Comparison of ENCODE assay signal across 10 cellular contexts in the genomic region with DNA sequence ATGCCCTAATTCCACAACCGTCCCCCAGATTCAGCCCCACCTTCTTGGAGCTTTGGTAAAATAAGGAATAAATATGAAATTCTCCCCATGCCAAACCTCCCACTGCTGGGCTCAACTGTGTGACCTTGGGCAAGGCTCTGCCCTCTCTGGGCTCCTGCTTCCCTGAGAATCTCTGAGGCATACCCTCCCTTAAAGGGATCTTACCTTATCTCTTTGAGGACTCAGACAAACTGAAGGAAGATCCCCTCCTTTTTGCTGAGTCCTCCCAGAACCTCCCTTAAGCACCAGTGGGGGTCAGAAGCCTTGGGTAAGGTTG. TPM values are rescaled to one million over a fixed set of nuclear protein-coding genes. Genes with fewer than 3 reads are reported as not detected.
A peak's percentile ranks its signal among the peaks of the same experiment; 100 is the strongest.
DNase-seq lines count a peak whose midpoint lies in the region; ATAC-seq and TF ChIP-seq lines count a peak whose summit lies in the region.
"Had no signal": no experiment of that assay in that cellular context is flagged by ENCODE, and none has a peak within 500 bp of the region (broad histone marks: within the 10 kb centered on the region; RNA-seq: fewer than 3 reads in every experiment).

No MANE protein-coding gene starts in this region.

- peak overlapping the region; percentile 46 for H3K4me3 Mint-ChIP-seq in activated T-cell treated with anti-CD3 and anti-CD28 coated beads, Interleukin-2, amount 50 U/mL, for 24 hours
- peak overlapping the region; percentile 23 for H3K4me3 Mint-ChIP-seq in activated T-helper 2 cell treated with anti-CD3 and anti-CD28 coated beads, Interferon-gamma antibody, Interleukin-2, Interleukin-4, amounts not matched to agents 10 μg/mL and 5 μg/mL and 100 μg/mL, durations not matched to agents 14 hours and 24 hours and 36 hours (ENCODE audit: low read depth)

- H3K36me3 Mint-ChIP-seq in activated T-cell treated with anti-CD3 and anti-CD28 coated beads, Interleukin-2, amount 50 U/mL, for 24 hours (ENCODE audit: low read depth), result no peaks in the 10 kb centered on the region
- no peaks in the 10 kb centered on the region for H3K36me3 Mint-ChIP-seq in activated T-helper 2 cell treated with anti-CD3 and anti-CD28 coated beads, Interferon-gamma antibody, Interleukin-2, Interleukin-4, amounts not matched to agents 10 μg/mL and 5 μg/mL and 100 μg/mL, durations not matched to agents 14 hours and 24 hours and 36 hours (ENCODE audit: low read depth)

- H3K27ac Mint-ChIP-seq in activated T-cell treated with anti-CD3 and anti-CD28 coated beads, Interleukin-2, amount 50 U/mL, for 24 hours, result peak overlapping the region; percentile 79
- peak overlapping the region; percentile 15 for H3K27ac Mint-ChIP-seq in activated T-helper 2 cell treated with anti-CD3 and anti-CD28 coated beads, Interferon-gamma antibody, Interleukin-2, Interleukin-4, amounts not matched to agents 10 μg/mL and 5 μg/mL and 100 μg/mL, durations not matched to agents 14 hours and 24 hours and 36 hours

- intact Hi-C loops in activated T-helper 2 cell treated with anti-CD3 and anti-CD28 coated beads, Interferon-gamma antibody, Interleukin-2, Interleukin-4, amounts not matched to agents 10 μg/mL and 5 μg/mL and 100 μg/mL, durations not matched to agents 14 hours and 24 hours and 36 hours (cut with micrococcal nuclease), result no loop called here
- intact Hi-C loops in left lung (cut with DNase I), result loop anchor here in 1 of 2 donors (10.0 kb wide), 1 partner anchor 71 kb away; no protein-coding TSS in a partner anchor

- H3K36me3 ChIP-seq in left lung (no peaks in the 10 kb centered on the region), subcutaneous abdominal adipose tissue (ENCODE audit: control insufficient read depth in 5 of 5, insufficient read depth in 5 of 5, low read length in 5 of 5) (no peaks in the 10 kb centered on the region)

- H3K4me1 ChIP-seq in left lung (peaks cover 14 to 52% of the 10 kb centered on the region in 2 donors), subcutaneous abdominal adipose tissue (ENCODE audit: control insufficient read depth in 5 of 5, insufficient read depth in 5 of 5, low read length in 5 of 5) (peaks cover 15 to 72% (median 68%) of the 10 kb centered on the region in 5 donors)

- no peaks in the 10 kb centered on the region for H3K9me3 Mint-ChIP-seq in activated T-cell treated with anti-CD3 and anti-CD28 coated beads, Interleukin-2, amount 50 U/mL, for 24 hours
- no peaks in the 10 kb centered on the region for H3K9me3 Mint-ChIP-seq in activated T-helper 2 cell treated with anti-CD3 and anti-CD28 coated beads, Interferon-gamma antibody, Interleukin-2, Interleukin-4, amounts not matched to agents 10 μg/mL and 5 μg/mL and 100 μg/mL, durations not matched to agents 14 hours and 24 hours and 36 hours

- no peak for ATAC-seq in left lung
- ATAC-seq in HG03159 (IDR thresholded peaks at IDR 0.05; ENCODE audit: unreplicated experiment), result no peak

- peak overlapping the region; percentile 44 to 62 for H3K4me3 ChIP-seq in left lung
- H3K4me3 ChIP-seq in subcutaneous abdominal adipose tissue (ENCODE audit: low read depth in 1 of 5, low read length in 5 of 5), result peak overlapping the region; percentile 61 to 81 (median 70)

- no peaks in the 10 kb centered on the region for H3K9me3 ChIP-seq in left lung
- H3K9me3 ChIP-seq in subcutaneous abdominal adipose tissue (ENCODE audit: control insufficient read depth in 5 of 5, low read length in 5 of 5), result no peaks in the 10 kb centered on the region

- no peak for DNase-seq in activated T-cell treated with anti-CD3 and anti-CD28 coated beads, Interleukin-2, amount 50 U/mL, for 24 hours
- no peak for DNase-seq in activated T-cell treated with anti-CD3 and anti-CD28 coated beads, Interleukin-2, amount 50 U/mL, for 1 hour
- DNase-seq in activated T-helper 2 cell treated with anti-CD3 and anti-CD28 coated beads, Interferon-gamma antibody, Interleukin-2, Interleukin-4, amounts not matched to agents 10 μg/mL and 5 μg/mL and 100 μg/mL, durations not matched to agents 14 hours and 24 hours and 36 hours (ENCODE audit: low spot score), result no peak
- no peak for DNase-seq in left lung
- DNase-seq in activated effector memory CD4-positive, alpha-beta T cell treated with Interleukin-2 at 50 U/mL for 16 hours, result no peak
- no peak for DNase-seq in NCI-H774 (lab: John Stamatoyannopoulos, UW)
- DNase-seq: AML-193, NCI-H2107 had no signal

- H3K27ac ChIP-seq in left lung (peak overlapping the region in 1 of 2 donors; percentile 86), subcutaneous abdominal adipose tissue (ENCODE audit: low read depth, low read length) (peak overlapping the region; percentile 80)

- H3K27me3 Mint-ChIP-seq in activated T-cell treated with anti-CD3 and anti-CD28 coated beads, Interleukin-2, amount 50 U/mL, for 24 hours, result no peaks in the 10 kb centered on the region
- H3K27me3 Mint-ChIP-seq in activated T-helper 2 cell treated with anti-CD3 and anti-CD28 coated beads, Interferon-gamma antibody, Interleukin-2, Interleukin-4, amounts not matched to agents 10 μg/mL and 5 μg/mL and 100 μg/mL, durations not matched to agents 14 hours and 24 hours and 36 hours (ENCODE audit: low read depth), result no peaks in the 10 kb centered on the region

- H3K4me1 Mint-ChIP-seq in activated T-cell treated with anti-CD3 and anti-CD28 coated beads, Interleukin-2, amount 50 U/mL, for 24 hours (ENCODE audit: low read depth), result peaks cover 62% of the 10 kb centered on the region
- H3K4me1 Mint-ChIP-seq in activated T-helper 2 cell treated with anti-CD3 and anti-CD28 coated beads, Interferon-gamma antibody, Interleukin-2, Interleukin-4, amounts not matched to agents 10 μg/mL and 5 μg/mL and 100 μg/mL, durations not matched to agents 14 hours and 24 hours and 36 hours (ENCODE audit: low read depth), result peaks cover 22% of the 10 kb centered on the region

- peak overlapping the region; percentile 56 to 81 (median 72) for H3K9ac ChIP-seq in subcutaneous abdominal adipose tissue (ENCODE audit: low read length in 5 of 5)

- H3K27me3 ChIP-seq in left lung (peaks cover 0 to 21% of the 10 kb centered on the region in 2 donors), subcutaneous abdominal adipose tissue (ENCODE audit: control insufficient read depth in 5 of 5, insufficient read depth in 4 of 5, low read length in 5 of 5) (no peaks in the 10 kb centered on the region)

- no peak for TF ChIP-seq CTCF in left lung (IDR thresholded peaks at IDR 0.05)

RNA-seq across cellular contexts. Expression of a gene that starts 2.7 kb away (rescaled TPM):
- not detected in 2 replicates for total RNA-seq in activated T-helper 2 cell treated with anti-CD3 and anti-CD28 coated beads, Interferon-gamma antibody, Interleukin-2, Interleukin-4, amounts not matched to agents 10 μg/mL and 5 μg/mL and 100 μg/mL, durations not matched to agents 14 hours and 24 hours and 36 hours
- total RNA-seq in left lung, result 10 to 100 TPM; 69.8 to 74.3 TPM

RNA-seq across cellular contexts. Expression of a gene that starts 22.1 kb away (rescaled TPM):
- total RNA-seq in activated T-helper 2 cell treated with anti-CD3 and anti-CD28 coated beads, Interferon-gamma antibody, Interleukin-2, Interleukin-4, amounts not matched to agents 10 μg/mL and 5 μg/mL and 100 μg/mL, durations not matched to agents 14 hours and 24 hours and 36 hours, result 1.5 and 1.6 TPM in 2 replicates
- 10 to 100 TPM in 1 of 2 donors, 1 to 10 TPM in 1; 7.1 to 10.2 TPM for total RNA-seq in left lung

RNA-seq across cellular contexts. Expression of a gene that starts 22.4 kb away (rescaled TPM):
- not detected in 2 replicates for total RNA-seq in activated T-helper 2 cell treated with anti-CD3 and anti-CD28 coated beads, Interferon-gamma antibody, Interleukin-2, Interleukin-4, amounts not matched to agents 10 μg/mL and 5 μg/mL and 100 μg/mL, durations not matched to agents 14 hours and 24 hours and 36 hours
- under 1 TPM in 1 of 2 donors, not detected in 1; 0.21 TPM for total RNA-seq in left lung

RNA-seq across cellular contexts. Expression of a gene that starts 25.2 kb away (rescaled TPM):
- total RNA-seq in activated T-helper 2 cell treated with anti-CD3 and anti-CD28 coated beads, Interferon-gamma antibody, Interleukin-2, Interleukin-4, amounts not matched to agents 10 μg/mL and 5 μg/mL and 100 μg/mL, durations not matched to agents 14 hours and 24 hours and 36 hours, result 78.9 and 85.2 TPM in 2 replicates
- 100 to 1,000 TPM in 1 of 2 donors, 10 to 100 TPM in 1; 97.1 to 118 TPM for total RNA-seq in left lung

RNA-seq across cellular contexts. Expression of a gene that starts 30.8 kb away (rescaled TPM):
- total RNA-seq in activated T-helper 2 cell treated with anti-CD3 and anti-CD28 coated beads, Interferon-gamma antibody, Interleukin-2, Interleukin-4, amounts not matched to agents 10 μg/mL and 5 μg/mL and 100 μg/mL, durations not matched to agents 14 hours and 24 hours and 36 hours, result 45.1 and 46.0 TPM in 2 replicates
- 10 to 100 TPM; 28.7 to 34.3 TPM for total RNA-seq in left lung

Comparison
In these comparisons a context has a peak if more than half of its experiments do, and no peak if none do; other contexts are left out.
1. RNA of a gene that starts 2.7 kb away (total RNA-seq): 69.8 to 74.3 TPM in left lung; not detected in activated T-helper 2 cell treated with anti-CD3 and anti-CD28 coated beads, Interferon-gamma antibody, Interleukin-2, Interleukin-4, amounts not matched to agents 10 μg/mL and 5 μg/mL and 100 μg/mL, durations not matched to agents 14 hours and 24 hours and 36 hours; every median in the first group is over 10 times any median in the second.